ENCODE assay signal across 8 cellular contexts in the genomic region with DNA sequence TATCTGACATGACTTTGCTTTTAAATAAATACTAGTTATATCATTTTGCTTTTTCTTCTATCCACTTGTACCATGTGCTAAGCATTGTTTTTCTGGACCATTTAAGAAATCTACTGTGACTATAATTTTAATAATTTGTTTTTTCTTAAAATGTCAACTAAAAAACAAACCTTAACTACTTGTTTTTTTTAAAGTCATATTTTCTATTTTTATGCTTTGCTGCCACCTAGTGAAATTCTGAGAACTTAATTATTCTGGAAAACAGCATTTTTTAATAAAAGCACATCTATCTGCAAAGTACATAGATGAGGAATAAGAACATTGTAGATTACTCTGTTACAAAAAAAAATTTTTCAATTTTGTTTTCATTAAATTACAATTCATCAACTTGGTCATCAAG.
A peak's percentile ranks its signal among the peaks of the same experiment; 100 is the strongest.
DNase-seq lines count a peak whose midpoint lies in the region; ATAC-seq and FAIRE-seq lines count a peak whose summit lies in the region.

No MANE protein-coding gene starts in this region.

- peak; percentile 13 for DNase-seq in SIG-M5 treated with dmso at 0.1 percent for 504 hours (lab: John Stamatoyannopoulos, UW; ENCODE audit: unreplicated experiment)
- no peak for DNase-seq in SIG-M5 (lab: John Stamatoyannopoulos, UW)
- peak; percentile 13 for DNase-seq in NCI-H446 treated with DMSO at 0.1 percent for 48 hours (lab: John Stamatoyannopoulos, UW)
- DNase-seq in stromal cell of bone marrow (ENCODE audit: low read depth), result peak; percentile 6
- no peak for DNase-seq in T1000 (lab: John Stamatoyannopoulos, UW)

- ATAC-seq in HG03571 (IDR thresholded peaks at IDR 0.05; ENCODE audit: unreplicated experiment) (no peak), HG03342 (IDR thresholded peaks at IDR 0.05; ENCODE audit: unreplicated experiment) (no peak)

- peak; percentile 97 for FAIRE-seq in endometrium (lab: Jason Lieb, UNC)

Comparison
In these comparisons a context has a peak if more than half of its experiments do, and no peak if none do; other contexts are left out.
1. DNase-seq: peak in SIG-M5 treated with dmso at 0.1 percent for 504 hours (single experiment), NCI-H446 treated with DMSO at 0.1 percent for 48 hours (single experiment) and stromal cell of bone marrow (single experiment); none in SIG-M5 (single experiment) and T1000 (single experiment).